8 cellular contexts compared by ENCODE assay signal in the genomic region with DNA sequence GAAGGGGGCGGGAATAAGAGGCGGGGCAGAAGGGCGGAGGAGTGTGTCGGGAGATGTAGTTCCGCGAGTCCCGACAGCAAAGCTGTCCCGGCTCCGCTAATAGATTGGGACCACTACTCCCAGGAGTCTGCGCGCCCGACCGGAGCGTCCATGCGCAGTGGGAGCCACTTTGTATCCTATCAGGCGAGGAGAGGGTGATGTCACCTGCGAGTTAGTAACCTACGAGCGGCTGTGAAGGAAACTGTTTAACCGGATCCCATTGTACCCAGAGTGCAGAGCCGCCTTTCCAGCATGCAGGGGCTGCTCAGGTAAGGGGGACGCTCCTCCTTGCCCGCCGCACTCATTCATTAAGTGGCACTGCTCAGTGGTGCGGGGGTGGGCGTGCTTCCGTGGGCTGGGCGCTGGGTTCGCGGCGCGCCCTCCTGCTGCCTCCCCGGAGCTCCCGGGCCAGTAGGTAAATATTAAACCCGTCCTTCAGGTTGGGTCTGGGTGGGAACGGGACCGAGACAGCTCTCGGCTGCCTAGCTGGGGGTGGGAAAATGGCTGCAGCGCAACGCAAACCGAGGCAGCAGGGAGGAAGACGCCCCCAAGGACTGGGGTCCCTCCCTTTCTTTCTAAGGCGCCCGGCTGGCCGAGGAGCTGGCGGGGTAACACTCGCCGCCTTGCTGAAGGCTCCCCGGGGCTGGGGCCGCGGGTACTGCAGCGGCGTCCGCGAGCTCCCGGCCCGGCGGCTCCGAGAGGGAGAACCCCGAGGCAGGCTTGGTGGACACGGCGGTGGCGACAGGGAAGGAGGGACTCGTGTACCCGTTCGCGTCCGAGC. TPM values are rescaled to one million over a fixed set of nuclear protein-coding genes. Genes with fewer than 3 reads are reported as not detected.
DNase-seq lines count a peak whose midpoint lies in the region; ATAC-seq and TF ChIP-seq lines count a peak whose summit lies in the region.

A gene (plus strand): TSS at position 207 of the 820 bp plus-strand sequence. CDS start 74,811 bp downstream, outside the sequence.

- H3K9me3 ChIP-seq in ascending aorta (no peaks in the 10 kb centered on the region), right cardiac atrium (ENCODE audit: control insufficient read depth, low read length) (no peaks in the 10 kb centered on the region), aorta (ENCODE audit: control insufficient read depth, low read length) (no peaks in the 10 kb centered on the region)

- peaks cover 5 to 24% of the 10 kb centered on the region in 2 donors for H3K4me1 ChIP-seq in ascending aorta
- H3K4me1 ChIP-seq in right cardiac atrium (ENCODE audit: control insufficient read depth, insufficient read depth, low read length), result peaks cover 4% of the 10 kb centered on the region
- peaks cover 17% of the 10 kb centered on the region for H3K4me1 ChIP-seq in rectal smooth muscle tissue (ENCODE audit: control insufficient read depth, insufficient read depth, low read length)
- peaks cover 2 to 5% of the 10 kb centered on the region in 2 donors for H3K4me1 ChIP-seq in aorta (ENCODE audit: control insufficient read depth in 1 of 2, insufficient read depth in 2 of 2, low read length in 2 of 2)

- H3K36me3 ChIP-seq in ascending aorta (no peaks in the 10 kb centered on the region), rectal smooth muscle tissue (ENCODE audit: control insufficient read depth, insufficient read depth, low read length) (no peaks in the 10 kb centered on the region), aorta (ENCODE audit: control insufficient read depth in 1 of 2, insufficient read depth in 2 of 2, low read length in 1 of 2) (no peaks in the 10 kb centered on the region)

- H3K27me3 ChIP-seq in ascending aorta, result no peaks in the 10 kb centered on the region
- H3K27me3 ChIP-seq in right cardiac atrium (ENCODE audit: control insufficient read depth, insufficient read depth), result no peaks in the 10 kb centered on the region
- H3K27me3 ChIP-seq in rectal smooth muscle tissue (ENCODE audit: control insufficient read depth, insufficient read depth, low read length), result no peaks in the 10 kb centered on the region
- no peaks in the 10 kb centered on the region for H3K27me3 ChIP-seq in aorta (ENCODE audit: control insufficient read depth in 1 of 2, insufficient read depth in 2 of 2, low read length in 1 of 2)

- H3K9ac ChIP-seq in rectal smooth muscle tissue (ENCODE audit: low read length), result peak within 1 kb of the TSS; percentile 82

- WGBS in right cardiac atrium, result under 1% methylated on average over 68 of the region's 68 CpGs
- 0 to 1% methylated on average over 65 to 68 of the region's 68 CpGs for WGBS in aorta, 2 donors

- TF ChIP-seq CTCF in ascending aorta (IDR thresholded peaks at IDR 0.05), result no peak

- ATAC-seq in GM18498 (IDR thresholded peaks at IDR 0.05; ENCODE audit: unreplicated experiment) (peak; percentile 88), HG02938 (IDR thresholded peaks at IDR 0.05; ENCODE audit: unreplicated experiment) (peak; percentile 84), right cardiac atrium (peak; percentile 98 to 99), aorta (ENCODE audit: low FRiP score) (peak; percentile 98)

- H3K4me3 ChIP-seq in ascending aorta (peak within 1 kb of the TSS; percentile 64 to 79), right cardiac atrium (ENCODE audit: low read length) (peak within 1 kb of the TSS; percentile 80), rectal smooth muscle tissue (ENCODE audit: low read length) (peak within 1 kb of the TSS; percentile 97), aorta (ENCODE audit: low read length in 2 of 2) (peak within 1 kb of the TSS; percentile 69 to 84)

- DNase-seq in NCI-H187 (lab: John Stamatoyannopoulos, UW) (peak; percentile 94 to 95), ascending aorta (ENCODE audit: low spot score in 2 of 2) (peak; percentile 99 to 100), right cardiac atrium (peak; percentile 99), aorta (peak; percentile 98 to 99)

- intact Hi-C loops in T-helper 2 cell treated with Interferon-gamma antibody and Interleukin-4, amounts not matched to agents 100 ng/mL and 5 ng/mL, for 36 hours (cut with micrococcal nuclease), result loop anchor here (1.0 to 5.0 kb wide), 10 partner anchors 61 to 1796 kb away; a partner anchor contains a TSS
- intact Hi-C loops in ascending aorta (cut with DNase I), result loop anchor here (2.0 to 5.0 kb wide), 5 partner anchors 62 to 761 kb away; a partner anchor contains a TSS
- intact Hi-C loops in right cardiac atrium (cut with DNase I), result loop anchor here in 3 of 4 donors (10.0 kb wide), 3 partner anchors 54 to 236 kb away; no protein-coding TSS in a partner anchor
- intact Hi-C loops in aorta (cut with DNase I), result loop anchor here (2.0 to 5.0 kb wide), 5 partner anchors 56 to 249 kb away; no protein-coding TSS in a partner anchor

- H3K27ac ChIP-seq in ascending aorta (peak within 1 kb of the TSS; percentile 96 to 97), right cardiac atrium (ENCODE audit: low read length) (peak within 1 kb of the TSS; percentile 96), rectal smooth muscle tissue (ENCODE audit: low read depth, low read length) (peak within 1 kb of the TSS; percentile 88), aorta (ENCODE audit: low read depth in 1 of 2, low read length in 2 of 2) (peak within 1 kb of the TSS; percentile 88 to 94)

RNA-seq across cellular contexts. Expression of the gene that starts here (rescaled TPM):
- total RNA-seq in T-helper 2 cell treated with Interferon-gamma antibody and Interleukin-4, amounts not matched to agents 100 ng/mL and 5 ng/mL, for 36 hours, result 10.8 and 14.6 TPM in 2 replicates
- 67.6 TPM for total RNA-seq in ascending aorta
- total RNA-seq in right cardiac atrium, result 100 to 1,000 TPM in 3 of 4 donors, 10 to 100 TPM in 1; 96.8 to 152 (median 113) TPM
- polyA plus RNA-seq in right cardiac atrium, result 30.7 TPM
- total RNA-seq in aorta, result 10 to 100 TPM; 83.7 to 93.3 TPM
- polyA plus RNA-seq in aorta, result 10 to 100 TPM; 10.4 to 38.0 TPM

Comparison
In these comparisons a context has a peak if more than half of its experiments do, and no peak if none do; other contexts are left out.
1. Peak in every context shown above with its lines: DNase-seq, ATAC-seq, H3K4me3 ChIP-seq and H3K27ac ChIP-seq.